In the genomic region with DNA sequence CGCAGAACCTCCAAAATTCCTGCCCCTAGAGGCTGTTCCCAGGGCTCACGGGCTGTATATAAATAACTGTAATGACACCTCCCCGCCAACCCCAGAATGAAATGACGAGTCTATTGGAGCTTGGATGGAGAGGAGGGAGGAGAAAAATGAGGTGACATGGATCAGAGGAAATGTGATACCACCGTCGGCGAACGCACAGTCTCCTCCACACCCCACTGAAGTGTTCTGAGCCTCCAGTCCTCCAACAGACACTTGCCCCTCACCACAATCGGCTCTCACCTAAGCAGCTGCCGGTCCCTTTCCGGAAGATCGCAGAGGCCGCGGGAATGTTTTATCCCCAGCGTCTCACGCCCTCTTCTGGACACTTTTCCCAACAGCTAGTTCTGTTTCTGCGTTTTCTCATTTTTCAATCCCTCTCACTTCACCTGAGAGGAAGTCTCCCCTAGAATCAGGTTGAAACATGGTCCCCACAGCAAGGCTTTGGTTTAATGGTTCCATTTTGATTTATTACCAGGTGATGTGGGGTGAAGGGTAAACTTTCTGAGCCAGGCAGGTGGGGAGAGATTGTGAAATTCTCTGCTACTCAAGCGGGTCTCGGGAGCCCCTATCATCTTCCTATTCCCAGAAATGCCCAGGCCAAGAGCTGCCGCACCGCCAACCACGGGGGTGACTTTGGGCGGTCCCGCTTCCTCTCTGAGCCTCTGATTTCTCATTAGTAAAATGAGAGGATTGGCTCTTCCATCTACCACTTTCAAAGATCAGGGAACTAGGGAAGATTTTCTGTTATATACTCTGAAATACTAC, we compare ENCODE assay signal across 8 cellular contexts. TPM values are rescaled to one million over a fixed set of nuclear protein-coding genes. Genes with fewer than 3 reads are reported as not detected.
DNase-seq lines count a peak whose midpoint lies in the region; ATAC-seq, FAIRE-seq and TF ChIP-seq lines count a peak whose summit lies in the region.

No MANE protein-coding gene starts in this region.

- H3K4me2 ChIP-seq in GM12878 (ENCODE audit: control insufficient read depth, insufficient read depth), result no peak overlapping the region

- SMC1A ChIA-PET in GM12878 (lab: Charles Lee; ENCODE audit: uncharacterized antibody, unreplicated experiment), result interaction anchor here (0.7 to 6.3 kb wide), 31 partner anchors 8 to 1462 kb away, joined by 3 to 59 read pairs (median 4); a partner anchor contains a TSS

- no peak for TF ChIP-seq EP300 in GM12878 (IDR thresholded peaks at IDR 0.05; ENCODE audit: borderline replicate concordance in 1 of 2, control insufficient read depth in 1 of 2, low read depth in 2 of 2, low read length in 2 of 2)

- peak; percentile 52 to 65 (median 52); a peak in 5 of 6 replicates for TF ChIP-seq CTCF in GM12878 (IDR thresholded peaks at IDR 0.05 in 2 of 3, conservative IDR thresholded peaks at IDR 0.05 in 1 of 3; ENCODE audit: control insufficient read depth in 2 of 3, extremely low read depth in 1 of 3, insufficient read depth in 1 of 3, low read depth in 3 of 3, low read length in 3 of 3)

- H3K4me1 ChIP-seq in GM12878 (ENCODE audit: control insufficient read depth, insufficient read depth, low read length), result no peaks in the 10 kb centered on the region

- no peaks in the 10 kb centered on the region for H4K20me1 ChIP-seq in GM12878 (ENCODE audit: control insufficient read depth, insufficient read depth)

- FAIRE-seq in GM12891 (lab: Jason Lieb, UNC), result peak; percentile 68
- FAIRE-seq in GM12878 (lab: Jason Lieb, UNC), result no peak

- H3K4me3 ChIP-seq in GM12878, result no peak overlapping the region

- TF ChIP-seq RAD21 in GM12878 (IDR thresholded peaks at IDR 0.05; ENCODE audit: insufficient read depth, low read depth, low read length), result peak; percentile 72

- RAD21 ChIA-PET in GM12878 (lab: Charles Lee; ENCODE audit: unreplicated experiment), result interaction anchor here (0.6 to 4.4 kb wide), 28 partner anchors 9 to 696 kb away, joined by 3 to 42 read pairs (median 5); a partner anchor contains a TSS

- DNase-seq in AG08396 (ENCODE audit: low spot score), result peak; percentile 69
- no peak for DNase-seq in GM12891 (ENCODE audit: insufficient read length, low spot score)
- DNase-seq in NCI-H2196 (lab: John Stamatoyannopoulos, UW; ENCODE audit: unreplicated experiment), result peak; percentile 87
- DNase-seq in GM12878 (ENCODE audit: low read depth, low spot score), result no peak
- peak; percentile 84 for DNase-seq in iPS-NIHi7 (ENCODE audit: extremely low spot score)
- DNase-seq in stimulated activated naive CD8-positive, alpha-beta T cell treated with anti-CD3 and anti-CD28 coated beads, Interleukin-15, Interleukin-2, amounts not matched to agents 100 U/mL and 50 U/mL, for 24 hours, result peak; percentile 33

- POLR2A ChIA-PET in GM12878 (lab: Charles Lee), result interaction anchor here (0.7 to 1.4 kb wide), 3 partner anchors 62 to 171 kb away, joined by 3 to 4 read pairs (median 4); a partner anchor contains a TSS

- H2AFZ ChIP-seq in GM12878 (ENCODE audit: control insufficient read depth, low read depth, low read length), result no peak overlapping the region

- H3K27me3 ChIP-seq in GM12878 (replicated peaks in 1 of 2; ENCODE audit: control insufficient read depth in 2 of 2, insufficient read depth in 2 of 2, low read length in 1 of 2), result peaks cover 1 to 4% of the 10 kb centered on the region in 2 experiments; a peak in 2 of 4 replicates

- BruUV-seq in GM12878 (replicated peaks; lab: Mats Ljungman, UMichigan), result no TSS peak

- peak; percentile 68 for ATAC-seq in GM12878
- ATAC-seq in stimulated activated naive CD8-positive, alpha-beta T cell treated with anti-CD3 and anti-CD28 coated beads, Interleukin-15, Interleukin-2, amounts not matched to agents 100 U/mL and 50 U/mL, for 24 hours, result peak; percentile 23
- no peak for ATAC-seq in HG03457 (IDR thresholded peaks at IDR 0.05; ENCODE audit: unreplicated experiment)
- no peak for ATAC-seq in HG02885 (IDR thresholded peaks at IDR 0.05; ENCODE audit: poor library complexity, unreplicated experiment)

- H3K9me3 ChIP-seq in GM12878 (replicated peaks; ENCODE audit: control insufficient read depth, insufficient read depth, low read length), result no peaks in the 10 kb centered on the region; the same call in 2 of the 3 replicates

- no peak overlapping the region for H3K9ac ChIP-seq in GM12878 (ENCODE audit: control insufficient read depth, insufficient read depth, low read length)

- H3K27ac ChIP-seq in GM12878 (ENCODE audit: control insufficient read depth, insufficient read depth), result no peak overlapping the region

- 21% methylated on average over 24 of the region's 24 CpGs for WGBS in GM12878 (ENCODE audit: insufficient coverage, insufficient replicate concordance, low lambda C conversion rate, missing lambda C conversion rate)

- CTCF ChIA-PET in GM12878 (lab: Yijun Ruan, JAX), result interaction anchor here (0.6 to 5.9 kb wide), 52 partner anchors 9 to 695 kb away, joined by 3 to 55 read pairs (median 4); a partner anchor contains a TSS

- intact Hi-C loops in GM12878 (cut with micrococcal nuclease; ENCODE audit: unreplicated experiment), result loop anchor here (1.0 to 10.0 kb wide), 4 partner anchors 153 to 339 kb away; no protein-coding TSS in a partner anchor

- in situ Hi-C loops in GM12878 (cut with MboI), result no loop called here

- no peaks in the 10 kb centered on the region for H3K79me2 ChIP-seq in GM12878 (ENCODE audit: control insufficient read depth, insufficient read depth, low read length)

- TF ChIP-seq POLR2A in GM12891 (IDR thresholded peaks at IDR 0.05; ENCODE audit: low read depth, low read length) (no peak), GM12878 (IDR thresholded peaks at IDR 0.05; ENCODE audit: low read depth, low read length) (no peak)

- no peaks in the 10 kb centered on the region for H3K36me3 ChIP-seq in GM12878 (ENCODE audit: control insufficient read depth in 2 of 2, insufficient read depth in 2 of 2, low read length in 1 of 2)

TF ChIP-seq in GM12891, 5 proteins besides CTCF, POLR2A, EP300 and RAD21:
- TF ChIP-seq SPI1 (IDR thresholded peaks at IDR 0.05; ENCODE audit: low read depth, low read length), result no peak

TF ChIP-seq in GM12878, 131 proteins besides CTCF, POLR2A, EP300 and RAD21 (continues in another document):
- TF ChIP-seq, protein P1, sequence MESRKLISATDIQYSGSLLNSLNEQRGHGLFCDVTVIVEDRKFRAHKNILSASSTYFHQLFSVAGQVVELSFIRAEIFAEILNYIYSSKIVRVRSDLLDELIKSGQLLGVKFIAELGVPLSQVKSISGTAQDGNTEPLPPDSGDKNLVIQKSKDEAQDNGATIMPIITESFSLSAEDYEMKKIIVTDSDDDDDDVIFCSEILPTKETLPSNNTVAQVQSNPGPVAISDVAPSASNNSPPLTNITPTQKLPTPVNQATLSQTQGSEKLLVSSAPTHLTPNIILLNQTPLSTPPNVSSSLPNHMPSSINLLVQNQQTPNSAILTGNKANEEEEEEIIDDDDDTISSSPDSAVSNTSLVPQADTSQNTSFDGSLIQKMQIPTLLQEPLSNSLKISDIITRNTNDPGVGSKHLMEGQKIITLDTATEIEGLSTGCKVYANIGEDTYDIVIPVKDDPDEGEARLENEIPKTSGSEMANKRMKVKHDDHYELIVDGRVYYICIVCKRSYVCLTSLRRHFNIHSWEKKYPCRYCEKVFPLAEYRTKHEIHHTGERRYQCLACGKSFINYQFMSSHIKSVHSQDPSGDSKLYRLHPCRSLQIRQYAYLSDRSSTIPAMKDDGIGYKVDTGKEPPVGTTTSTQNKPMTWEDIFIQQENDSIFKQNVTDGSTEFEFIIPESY (IDR thresholded peaks at IDR 0.05), result no peak
- 0 out of 2 replicates have a peak, but pooled peaks have one; percentile 9 for TF ChIP-seq YY1 (IDR thresholded peaks at IDR 0.05; ENCODE audit: low read depth, low read length)
- 0 out of 2 replicates have a peak, but pooled peaks have one; percentile 25 for TF ChIP-seq EZH2 (IDR thresholded peaks at IDR 0.05; ENCODE audit: borderline replicate concordance, control insufficient read depth, low read depth, low read length)
- TF ChIP-seq SMC3 (IDR thresholded peaks at IDR 0.05; ENCODE audit: borderline replicate concordance, low read length), result peak; percentile 68

RNA-seq across cellular contexts. Expression of a gene that starts 9.1 kb away (rescaled TPM):
- polyA plus RNA-seq in GM12891 (2012; ENCODE audit: low read depth, missing spikeins), result 0.08 TPM
- 23.1 and 25.4 TPM in 2 replicates for total RNA-seq in GM12878 (2013; cell fraction: nucleolus; rRNA removed)
- total RNA-seq in GM12878 (2014; rRNA removed) (4.5 and 4.7 TPM in 2 replicates), GM12878 (2014; rRNA removed; fragmentation: Illumina TruSeq; extraction: Trizol) (2.5 and 3.2 TPM in 2 replicates), GM12878 (2021) (4.1 and 4.4 TPM in 2 replicates)
- 0.34 TPM for polyA plus RNA-seq in GM12878 (2011; ENCODE audit: low read depth)
- polyA plus RNA-seq in GM12878 (2011; rRNA removed) (2.7 and 3.3 TPM in 2 replicates), GM12878 (2014; fragmentation: Illumina TruSeq; extraction: Trizol) (3.8 and 4.2 TPM in 2 replicates), GM12878 (2014; fragmentation: Nextera tagmentation; extraction: Ambion mirVana) (1 to 10 TPM; 2.8 to 4.4 TPM), GM12878 (2014; rRNA removed) (2.4 and 3.2 TPM in 2 replicates), GM12878 (2016; fragmentation: Nextera tagmentation; extraction: Ambion mirVana) (1 to 10 TPM; 2.5 to 2.6 TPM)
- 3.1 and 4.2 TPM in 2 replicates for polyA plus RNA-seq in GM12878 (2011; cell fraction: cytosol; rRNA removed)
- polyA plus RNA-seq in GM12878 (2011; cell fraction: nucleus; rRNA removed), result 4.8 and 6.1 TPM in 2 replicates
- 0.86 and 2.6 TPM in 2 replicates for polyA plus RNA-seq in GM12878 (2012)
- polyA minus RNA-seq in GM12878 (2011; rRNA and poly(A)+ RNA removed), result 5.5 and 5.8 TPM in 2 replicates
- polyA minus RNA-seq in GM12878 (2011; cell fraction: cytosol; rRNA and poly(A)+ RNA removed), result 2.1 and 2.8 TPM in 2 replicates
- polyA minus RNA-seq in GM12878 (2011; cell fraction: nucleus; rRNA and poly(A)+ RNA removed), result 2.0 and 2.2 TPM in 2 replicates

Comparison
In these comparisons a context has a peak if more than half of its experiments do, and no peak if none do; other contexts are left out.
1. DNase-seq: peak in AG08396 (single experiment), NCI-H2196 (single experiment), iPS-NIHi7 (single experiment) and stimulated activated naive CD8-positive, alpha-beta T cell treated with anti-CD3 and anti-CD28 coated beads, Interleukin-15, Interleukin-2, amounts not matched to agents 100 U/mL and 50 U/mL, for 24 hours (single experiment); none in GM12891 (single experiment) and GM12878 (single experiment).
2. ATAC-seq: peak in GM12878 (single experiment) and stimulated activated naive CD8-positive, alpha-beta T cell treated with anti-CD3 and anti-CD28 coated beads, Interleukin-15, Interleukin-2, amounts not matched to agents 100 U/mL and 50 U/mL, for 24 hours (single experiment); none in HG03457 (single experiment) and HG02885 (single experiment).